17 cellular contexts compared by ENCODE assay signal in the genomic region with DNA sequence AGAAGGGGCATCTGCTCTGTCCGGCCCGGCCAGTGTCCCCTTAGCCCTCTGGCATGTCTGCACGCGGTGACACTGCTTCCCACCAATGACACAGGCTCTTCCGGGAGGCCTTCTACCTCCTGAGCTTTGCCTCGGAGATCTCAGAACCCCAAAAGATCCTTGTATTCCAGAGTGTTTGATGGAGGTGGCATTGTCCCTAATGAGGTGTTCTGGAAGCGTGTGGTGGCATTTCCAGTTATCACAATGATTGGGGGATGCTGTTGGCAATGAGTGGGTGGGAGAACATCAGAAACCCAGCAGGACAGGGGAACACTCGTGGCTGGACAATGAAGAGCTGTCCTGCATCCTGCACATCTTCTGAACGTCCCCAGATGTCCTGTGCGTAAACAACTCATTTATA.
DNase-seq lines count a peak whose midpoint lies in the region; ATAC-seq, FAIRE-seq and TF ChIP-seq lines count a peak whose summit lies in the region.
"Had no signal": no experiment of that assay in that cellular context is flagged by ENCODE, and none has a peak within 500 bp of the region (broad histone marks: within the 10 kb centered on the region; RNA-seq: fewer than 3 reads in every experiment).

No MANE protein-coding gene starts in this region.

- H3K9me3 ChIP-seq in SK-N-SH (no peaks in the 10 kb centered on the region), T-helper 17 cell (ENCODE audit: control insufficient read depth, low read length, poor library complexity, severe bottlenecking) (no peaks in the 10 kb centered on the region), HepG2 (ENCODE audit: low read length) (no peaks in the 10 kb centered on the region)
- H3K9me3 ChIP-seq: breast epithelium, tibial nerve had no signal

- POLR2A ChIA-PET in SK-N-SH (lab: Yijun Ruan, JAX): interaction anchor here (1.7 kb wide), 1 partner anchor 24 kb away, joined by 4 read pairs; no protein-coding TSS in a partner anchor
- POLR2A ChIA-PET in HepG2 (lab: Yijun Ruan, JAX): no interaction called here

- no peak overlapping the region for H3K4me3 ChIP-seq in SK-N-SH (ENCODE audit: low read depth in 2 of 2, low read length in 1 of 2)
- no peak overlapping the region for H3K4me3 ChIP-seq in rectal smooth muscle tissue (ENCODE audit: low read length)
- no peak overlapping the region for H3K4me3 ChIP-seq in HepG2 (replicated peaks in 1 of 3; ENCODE audit: insufficient read depth in 1 of 3, low read depth in 2 of 3, low read length in 3 of 3)
- H3K4me3 ChIP-seq: breast epithelium, dorsolateral prefrontal cortex, tibial nerve had no signal

- H3K79me2 ChIP-seq in SK-N-SH (ENCODE audit: insufficient read depth): peaks cover 97% of the 10 kb centered on the region
- H3K79me2 ChIP-seq in HepG2 (ENCODE audit: insufficient read depth, low read length): no peaks in the 10 kb centered on the region

- DNase-seq in SK-N-SH (no peak), T-helper 17 cell (no peak), KBM-7 (no peak), HepG2 (ENCODE audit: low spot score) (no peak)
- DNase-seq in effector memory CD8-positive, alpha-beta T cell: no peak
- DNase-seq: NCI-H1092, NCI-H774, occipital lobe had no signal

- CTCF ChIA-PET in SK-N-SH (lab: Yijun Ruan, JAX): interaction anchor here (1.0 to 1.2 kb wide), 2 partner anchors 11 to 195 kb away, joined by 3 to 5 read pairs; no protein-coding TSS in a partner anchor
- CTCF ChIA-PET in HepG2 (lab: Yijun Ruan, JAX; ENCODE audit: low intra/inter-chr PET ratio, low total read pairs): no interaction called here

- peaks cover 3% of the 10 kb centered on the region for H3K36me3 Mint-ChIP-seq in T-helper 17 cell (ENCODE audit: low read depth)
- no peaks in the 10 kb centered on the region for H3K36me3 Mint-ChIP-seq in effector memory CD8-positive, alpha-beta T cell (ENCODE audit: insufficient read depth)
- H3K36me3 Mint-ChIP-seq: mesothelial cell of epicardium had no signal

- WGBS in SK-N-SH (ENCODE audit: low lambda C conversion rate): 74% methylated on average over 6 of the region's 10 CpGs
- WGBS in HepG2 (ENCODE audit: low lambda C conversion rate): 62% methylated on average over 10 of the region's 10 CpGs

- H3K27me3 ChIP-seq in SK-N-SH (ENCODE audit: insufficient read depth) (no peaks in the 10 kb centered on the region), rectal smooth muscle tissue (ENCODE audit: control insufficient read depth, insufficient read depth, low read length) (no peaks in the 10 kb centered on the region), HepG2 (ENCODE audit: control insufficient read depth in 1 of 2, insufficient read depth in 2 of 2, low read length in 2 of 2) (no peaks in the 10 kb centered on the region; a peak in 1 of 5 replicates)
- H3K27me3 ChIP-seq: breast epithelium, dorsolateral prefrontal cortex, tibial nerve had no signal

- peak overlapping the region; percentile 38 to 51; a peak in 2 of 4 replicates for H3K27ac ChIP-seq in SK-N-SH (ENCODE audit: low read depth in 2 of 2, low read length in 1 of 2)
- H3K27ac ChIP-seq in rectal smooth muscle tissue (ENCODE audit: low read depth, low read length): peak overlapping the region; percentile 32
- H3K27ac ChIP-seq in HepG2 (ENCODE audit: extremely low read length, insufficient read depth, low read length): no peak overlapping the region
- H3K27ac ChIP-seq: 22Rv1, breast epithelium had no signal

- H3K9me2 ChIP-seq in SK-N-SH: no peaks in the 10 kb centered on the region

- TF ChIP-seq EP300 in SK-N-SH (IDR thresholded peaks at IDR 0.05; ENCODE audit: borderline replicate concordance in 1 of 2, low read depth in 1 of 2, low read length in 1 of 2): no peak
- TF ChIP-seq EP300 in HepG2 (IDR thresholded peaks at IDR 0.05; ENCODE audit: low read depth in 2 of 2, low read length in 2 of 2): no peak
- TF ChIP-seq EP300 in HepG2 (CRISPR knock-in tag; IDR thresholded peaks at IDR 0.05; ENCODE audit: borderline replicate concordance): no peak

- no TSS peak for BruUV-seq in HepG2 (replicated peaks; lab: Mats Ljungman, UMichigan)

- H3K4me1 Mint-ChIP-seq in T-helper 17 cell: peaks cover 40% of the 10 kb centered on the region
- peaks cover 34 to 40% of the 10 kb centered on the region in 2 donors for H3K4me1 Mint-ChIP-seq in effector memory CD8-positive, alpha-beta T cell (ENCODE audit: low read depth in 2 of 2)

- no peaks in the 10 kb centered on the region for H3F3A ChIP-seq in SK-N-SH (replicated peaks; ENCODE audit: insufficient read depth)

- H3K4me2 ChIP-seq in SK-N-SH (no peak overlapping the region), HepG2 (ENCODE audit: low read depth, low read length) (no peak overlapping the region)

- TF ChIP-seq CTCF in SK-N-SH (IDR thresholded peaks at IDR 0.05) (no peak), HepG2 (CRISPR knock-in tag; IDR thresholded peaks at IDR 0.05) (no peak)

- TF ChIP-seq POLR2A in HepG2 (IDR thresholded peaks at IDR 0.05; ENCODE audit: insufficient read depth in 1 of 2, low read depth in 2 of 2, low read length in 2 of 2): no peak

- no peak overlapping the region for H3K4me3 Mint-ChIP-seq in T-helper 17 cell
- H3K4me3 Mint-ChIP-seq in effector memory CD8-positive, alpha-beta T cell: no peak overlapping the region
- H3K4me3 Mint-ChIP-seq: CD4-positive, CD25-positive, alpha-beta regulatory T cell; mesothelial cell of epicardium had no signal

- H3K36me3 ChIP-seq in SK-N-SH (replicated peaks in 1 of 2; ENCODE audit: control insufficient read depth in 1 of 2, insufficient read depth in 2 of 2, low read length in 1 of 2) (no peaks in the 10 kb centered on the region), rectal smooth muscle tissue (ENCODE audit: control insufficient read depth, insufficient read depth, low read length) (no peaks in the 10 kb centered on the region), HepG2 (replicated peaks in 1 of 2; ENCODE audit: control insufficient read depth in 1 of 2, insufficient read depth in 2 of 2, low read length in 2 of 2) (no peaks in the 10 kb centered on the region)
- H3K36me3 ChIP-seq: breast epithelium, tibial nerve had no signal

- H3K27ac Mint-ChIP-seq in T-helper 17 cell: peak overlapping the region; percentile 61
- H3K27ac Mint-ChIP-seq in effector memory CD8-positive, alpha-beta T cell: peak overlapping the region; percentile 13 to 39
- H3K27ac Mint-ChIP-seq: mesothelial cell of epicardium had no signal

- intact Hi-C loops in HepG2 (cut with micrococcal nuclease; ENCODE audit: unreplicated experiment): no loop called here

- no peaks in the 10 kb centered on the region for H3K27me3 Mint-ChIP-seq in T-helper 17 cell
- no peaks in the 10 kb centered on the region for H3K27me3 Mint-ChIP-seq in effector memory CD8-positive, alpha-beta T cell
- H3K27me3 Mint-ChIP-seq: CD4-positive, CD25-positive, alpha-beta regulatory T cell had no signal

- FAIRE-seq in HepG2 (lab: Jason Lieb, UNC): no peak

- H3K4me1 ChIP-seq in SK-N-SH (ENCODE audit: control insufficient read depth in 1 of 2, insufficient read depth in 2 of 2, low read depth in 1 of 2, low read length in 1 of 2) (peaks cover 0 to 36% of the 10 kb centered on the region in 2 experiments; a peak in 1 of 4 replicates), rectal smooth muscle tissue (ENCODE audit: control insufficient read depth, insufficient read depth, low read length) (peaks cover 37% of the 10 kb centered on the region), HepG2 (ENCODE audit: insufficient read depth, low read length) (peaks cover 34% of the 10 kb centered on the region)
- H3K4me1 ChIP-seq: breast epithelium had no signal

- H2AFZ ChIP-seq in SK-N-SH (ENCODE audit: low read depth) (no peak overlapping the region), HepG2 (ENCODE audit: low read length) (no peak overlapping the region)

- in situ Hi-C loops in KBM-7 (cut with MboI; ENCODE audit: low pct_unique_long_range_greater_than_20kb, low sequenced_read_pairs): no loop called here
- in situ Hi-C loops in HepG2 (cut with HindIII; ENCODE audit: extremely low pct_ligation_motif_present, low pct_unique_long_range_greater_than_20kb): loop anchor here (10.0 kb wide), 1 partner anchor 192 kb away; no protein-coding TSS in a partner anchor

- no peak for TF ChIP-seq RAD21 in SK-N-SH (IDR thresholded peaks at IDR 0.05; ENCODE audit: low read length)
- TF ChIP-seq RAD21 in HepG2 (CRISPR knock-in tag; IDR thresholded peaks at IDR 0.05): no peak

- H3K9ac ChIP-seq in SK-N-SH (no peak overlapping the region), rectal smooth muscle tissue (ENCODE audit: low read length) (no peak overlapping the region), HepG2 (ENCODE audit: insufficient read depth, low read depth, low read length) (no peak overlapping the region)

- no peaks in the 10 kb centered on the region for H3K9me3 Mint-ChIP-seq in effector memory CD8-positive, alpha-beta T cell
- H3K9me3 Mint-ChIP-seq: CD4-positive, CD25-positive, alpha-beta regulatory T cell; mesothelial cell of epicardium had no signal

- no peak for ATAC-seq in SK-N-SH treated with all-trans-retinoic acid at 6 μM for 48 hours
- no peak for ATAC-seq in T-helper 17 cell
- ATAC-seq in effector memory CD8-positive, alpha-beta T cell (replicated peaks): no peak
- ATAC-seq in HepG2: no peak
- ATAC-seq in HG03039 (IDR thresholded peaks at IDR 0.05; ENCODE audit: unreplicated experiment): no peak

- H4K20me1 ChIP-seq in SK-N-SH (ENCODE audit: insufficient read depth) (peaks cover 97% of the 10 kb centered on the region), HepG2 (ENCODE audit: insufficient read depth, low read length) (no peaks in the 10 kb centered on the region)

TF ChIP-seq in SK-N-SH, 30 proteins besides CTCF, POLR2A, EP300 and RAD21:
- TF ChIP-seq FOSL2 (IDR thresholded peaks at IDR 0.05; ENCODE audit: borderline replicate concordance, low read depth): no peak
TF ChIP-seq in SK-N-SH: peak in this region for 0.

TF ChIP-seq in SK-N-SH treated with all-trans-retinoic acid at 6 μM for 48 hours, 23 proteins besides CTCF, POLR2A, EP300 and RAD21 (continues in another document):
- no peak for TF ChIP-seq PPARA (CRISPR knock-in tag; IDR thresholded peaks at IDR 0.05; ENCODE audit: borderline replicate concordance)
- TF ChIP-seq ZFP30 (CRISPR knock-in tag; IDR thresholded peaks at IDR 0.05): no peak

TF ChIP-seq in HepG2, 621 proteins besides CTCF, POLR2A, EP300 and RAD21 (continues in another document):
- no peak for TF ChIP-seq MED8 (CRISPR knock-in tag; IDR thresholded peaks at IDR 0.05; ENCODE audit: insufficient replicate concordance)
- TF ChIP-seq, protein P1, sequence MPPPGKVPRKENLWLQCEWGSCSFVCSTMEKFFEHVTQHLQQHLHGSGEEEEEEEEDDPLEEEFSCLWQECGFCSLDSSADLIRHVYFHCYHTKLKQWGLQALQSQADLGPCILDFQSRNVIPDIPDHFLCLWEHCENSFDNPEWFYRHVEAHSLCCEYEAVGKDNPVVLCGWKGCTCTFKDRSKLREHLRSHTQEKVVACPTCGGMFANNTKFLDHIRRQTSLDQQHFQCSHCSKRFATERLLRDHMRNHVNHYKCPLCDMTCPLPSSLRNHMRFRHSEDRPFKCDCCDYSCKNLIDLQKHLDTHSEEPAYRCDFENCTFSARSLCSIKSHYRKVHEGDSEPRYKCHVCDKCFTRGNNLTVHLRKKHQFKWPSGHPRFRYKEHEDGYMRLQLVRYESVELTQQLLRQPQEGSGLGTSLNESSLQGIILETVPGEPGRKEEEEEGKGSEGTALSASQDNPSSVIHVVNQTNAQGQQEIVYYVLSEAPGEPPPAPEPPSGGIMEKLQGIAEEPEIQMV (CRISPR knock-in tag; IDR thresholded peaks at IDR 0.05; ENCODE audit: low read depth): no peak
- no peak for TF ChIP-seq ZNF136 (CRISPR knock-in tag; IDR thresholded peaks at IDR 0.05; ENCODE audit: low read depth)
- no peak for TF ChIP-seq ZNF7 (CRISPR knock-in tag; IDR thresholded peaks at IDR 0.05)
